In the genomic region with DNA sequence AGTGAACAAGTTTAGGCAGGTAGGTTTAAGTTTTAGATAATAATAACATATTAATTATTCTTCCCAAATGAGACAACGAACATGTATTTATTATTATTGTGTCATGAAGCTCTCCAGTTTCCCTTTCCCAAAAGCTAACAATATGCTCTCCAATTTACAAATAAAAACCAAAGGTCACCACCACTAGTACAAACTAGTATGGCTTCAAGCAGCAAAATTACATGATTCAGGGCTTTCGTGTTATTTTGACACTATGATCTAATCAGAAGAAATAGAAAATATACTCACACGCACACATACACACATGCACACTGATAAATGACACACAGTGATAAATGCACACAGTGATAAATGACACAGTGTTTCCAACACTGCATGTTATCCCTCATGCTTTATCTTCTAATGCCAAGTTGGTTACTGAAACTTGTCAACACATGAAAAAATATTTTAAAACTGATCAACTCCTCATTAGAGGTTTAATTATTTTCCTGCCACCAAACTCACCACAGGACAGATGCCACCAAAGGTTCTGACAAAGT, we compare ENCODE assay signal across 23 cellular contexts.
"Had no signal": no experiment of that assay in that cellular context is flagged by ENCODE, and none has a peak within 500 bp of the region (broad histone marks: within the 10 kb centered on the region; RNA-seq: fewer than 3 reads in every experiment).

No MANE protein-coding gene starts in this region.

- H3K27me3 ChIP-seq: breast epithelium, gastroesophageal sphincter, spleen, tibial nerve had no signal

- DNase-seq: activated CD4-positive, alpha-beta memory T cell treated with anti-CD3 and anti-CD28 coated beads, Interleukin-2, amount 10 ng/mL, durations not matched to agents 7 days and 5 days; activated CD4-positive, alpha-beta T cell treated with anti-CD3 and anti-CD28 coated beads for 1 hour; activated CD4-positive, alpha-beta T cell treated with anti-CD3 and anti-CD28 coated beads, Interleukin-2, amount 10 ng/mL, durations not matched to agents 7 days and 5 days; activated naive CD8-positive, alpha-beta T cell treated with anti-CD3 and anti-CD28 coated beads, Interleukin-2, amount 50 U/mL, for 24 hours; activated T-cell treated with anti-CD3 and anti-CD28 coated beads, Interleukin-2, amount 50 U/mL, for 4 hours; amygdala; head of caudate nucleus; hippocampal formation; kidney; left colon; lower lobe of right lung; mesenchymal stem cell; mucosa of descending colon; right cardiac atrium; spleen; stimulated activated CD4-positive, alpha-beta T cell treated with anti-CD3 and anti-CD28 coated beads, Interleukin-2, amount 100 ng/mL, for 48 hours; stimulated activated naive CD4-positive, alpha-beta T cell treated with Interleukin-2 at 50 U/mL for 16 hours; SW 1271; T1000 had no signal

- ATAC-seq: activated naive CD8-positive, alpha-beta T cell treated with anti-CD3 and anti-CD28 coated beads, Interleukin-2, amount 50 U/mL, for 24 hours; activated T-cell treated with anti-CD3 and anti-CD28 coated beads, Interleukin-2, amount 50 U/mL, for 4 hours; gastroesophageal sphincter; left colon; lower lobe of right lung; mucosa of descending colon; natural killer cell treated with Interleukin-12 subunit alpha and Interleukin-12 subunit beta and Interleukin-15 and Interleukin-18, amount 100 ng/mL, for 72 hours; right cardiac atrium had no signal

- H3K4me3 ChIP-seq: breast epithelium, gastroesophageal sphincter, lower lobe of right lung, mucosa of descending colon, spleen, tibial nerve had no signal

- H3K36me3 ChIP-seq: breast epithelium, gastroesophageal sphincter, lower lobe of right lung had no signal

- H3K9me3 ChIP-seq: breast epithelium, gastroesophageal sphincter, lower lobe of right lung, mucosa of descending colon, spleen, tibial nerve had no signal

- H3K4me1 ChIP-seq: breast epithelium, lower lobe of right lung had no signal
